In genomic region chr19:802888-803561, GRCh38 we compare ENCODE assay signal across 12 cellular contexts. TPM values are rescaled to one million over a fixed set of nuclear protein-coding genes. Genes with fewer than 3 reads are reported as not detected.
DNase-seq lines count a peak whose midpoint lies in the region; ATAC-seq and TF ChIP-seq lines count a peak whose summit lies in the region.
"Had no signal": no experiment of that assay in that cellular context is flagged by ENCODE, and none has a peak within 500 bp of the region (broad histone marks: within the 10 kb centered on the region; RNA-seq: fewer than 3 reads in every experiment).

No MANE protein-coding gene starts in this region.

- H3K27me3 Mint-ChIP-seq in activated naive CD4-positive, alpha-beta T cell treated with anti-CD3 and anti-CD28 coated beads, Interleukin-2, amount 50 U/mL, for 24 hours: no peaks in the 10 kb centered on the region

- no peaks in the 10 kb centered on the region for H3K9me3 Mint-ChIP-seq in activated naive CD4-positive, alpha-beta T cell treated with anti-CD3 and anti-CD28 coated beads, Interleukin-2, amount 50 U/mL, for 24 hours

- H4K91ac ChIP-seq in mesenchymal stem cell (ENCODE audit: low read length): no peak overlapping the region

- no peak overlapping the region for H3K14ac ChIP-seq in mesenchymal stem cell (ENCODE audit: low read length in 2 of 2)

- no peak overlapping the region for H2BK5ac ChIP-seq in mesenchymal stem cell (ENCODE audit: low read depth, low read length, poor library complexity, severe bottlenecking)

- H2BK15ac ChIP-seq in mesenchymal stem cell (ENCODE audit: low read depth, poor library complexity, severe bottlenecking): no peak overlapping the region

- H2BK12ac ChIP-seq in mesenchymal stem cell (ENCODE audit: low read length in 2 of 2): no peak overlapping the region

- H3K9me3 ChIP-seq in adipocyte (ENCODE audit: control insufficient read depth, low read length) (no peaks in the 10 kb centered on the region), mesenchymal stem cell (ENCODE audit: control insufficient read depth, low read length) (no peaks in the 10 kb centered on the region), subcutaneous abdominal adipose tissue (ENCODE audit: control insufficient read depth in 5 of 5, low read length in 5 of 5) (no peaks in the 10 kb centered on the region)
- H3K9me3 ChIP-seq: adrenal gland, MG63 had no signal

- H3K23ac ChIP-seq in mesenchymal stem cell (ENCODE audit: low read length in 2 of 2): peak overlapping the region in 1 of 2 experiments; percentile 1

- H3K4me3 Mint-ChIP-seq in activated naive CD4-positive, alpha-beta T cell treated with anti-CD3 and anti-CD28 coated beads, Interleukin-2, amount 50 U/mL, for 24 hours: peak overlapping the region; percentile 38

- H3K4me1 ChIP-seq in adipocyte (ENCODE audit: control insufficient read depth, insufficient read depth, low read length) (peaks cover 34% of the 10 kb centered on the region), mesenchymal stem cell (ENCODE audit: control insufficient read depth, insufficient read depth, low read depth, low read length) (peaks cover 45% of the 10 kb centered on the region), subcutaneous abdominal adipose tissue (ENCODE audit: control insufficient read depth in 5 of 5, insufficient read depth in 5 of 5, low read length in 5 of 5) (peaks cover 18 to 64% (median 56%) of the 10 kb centered on the region in 5 donors)

- H3K4ac ChIP-seq in mesenchymal stem cell (ENCODE audit: low read depth in 1 of 2, low read length in 2 of 2): no peak overlapping the region

- ATAC-seq in HG02759 (IDR thresholded peaks at IDR 0.05; ENCODE audit: unreplicated experiment) (no peak), GM18520 (IDR thresholded peaks at IDR 0.05; ENCODE audit: unreplicated experiment) (no peak), omental fat pad (ENCODE audit: low FRiP score) (no peak)

- H3K79me1 ChIP-seq in mesenchymal stem cell (replicated peaks; ENCODE audit: low read length, poor library complexity, severe bottlenecking): no peaks in the 10 kb centered on the region

- H2AK5ac ChIP-seq in mesenchymal stem cell (ENCODE audit: low read length, severe bottlenecking): no peak overlapping the region

- no peak overlapping the region for H4K8ac ChIP-seq in mesenchymal stem cell (ENCODE audit: low read length)

- H3K27ac Mint-ChIP-seq in activated naive CD4-positive, alpha-beta T cell treated with anti-CD3 and anti-CD28 coated beads, Interleukin-2, amount 50 U/mL, for 24 hours: peak overlapping the region; percentile 83

- H3K4me2 ChIP-seq in mesenchymal stem cell (ENCODE audit: low read length, poor library complexity, severe bottlenecking): peak overlapping the region; percentile 19

- no peak overlapping the region for H2BK120ac ChIP-seq in mesenchymal stem cell (ENCODE audit: low read depth, low read length)

- H3K18ac ChIP-seq in mesenchymal stem cell (ENCODE audit: low read depth in 1 of 2, low read length in 2 of 2): no peak overlapping the region

- H2AFZ ChIP-seq in mesenchymal stem cell (ENCODE audit: low read depth, low read length): no peak overlapping the region

- H3K36me3 ChIP-seq in adipocyte (ENCODE audit: control insufficient read depth, insufficient read depth, low read length, severe bottlenecking) (peaks cover 58% of the 10 kb centered on the region), mesenchymal stem cell (ENCODE audit: control insufficient read depth in 1 of 2, insufficient read depth in 2 of 2, low read depth in 1 of 2, low read length in 2 of 2) (peaks cover 53 to 91% of the 10 kb centered on the region in 2 experiments), subcutaneous abdominal adipose tissue (ENCODE audit: control insufficient read depth in 5 of 5, insufficient read depth in 5 of 5, low read length in 5 of 5) (peaks cover 0 to 72% (median 57%) of the 10 kb centered on the region in 5 donors)

- H3K9ac ChIP-seq in adipocyte (ENCODE audit: low read length) (peak overlapping the region; percentile 60), mesenchymal stem cell (ENCODE audit: low read length) (peak overlapping the region; percentile 96), subcutaneous abdominal adipose tissue (ENCODE audit: low read length in 5 of 5) (no peak overlapping the region)

- H3K27ac ChIP-seq in mesenchymal stem cell (ENCODE audit: low read length, poor library complexity, severe bottlenecking) (no peak overlapping the region), subcutaneous abdominal adipose tissue (ENCODE audit: low read depth, low read length) (peak overlapping the region; percentile 54)

- TF ChIP-seq CTCF in omental fat pad (IDR thresholded peaks at IDR 0.05): no peak

- no peak for DNase-seq in activated naive CD4-positive, alpha-beta T cell treated with anti-CD3 and anti-CD28 coated beads, Interleukin-2, amount 50 U/mL, for 16 hours
- DNase-seq in adipocyte (ENCODE audit: low read depth) (peak; percentile 24), mesenchymal stem cell (no peak), omental fat pad (ENCODE audit: low spot score) (no peak)
- DNase-seq: AML-193, MG63 had no signal

- peaks cover 35% of the 10 kb centered on the region for H3K4me1 Mint-ChIP-seq in activated naive CD4-positive, alpha-beta T cell treated with anti-CD3 and anti-CD28 coated beads, Interleukin-2, amount 50 U/mL, for 24 hours

- peaks cover 16% of the 10 kb centered on the region for H3K36me3 Mint-ChIP-seq in activated naive CD4-positive, alpha-beta T cell treated with anti-CD3 and anti-CD28 coated beads, Interleukin-2, amount 50 U/mL, for 24 hours

- H3K27me3 ChIP-seq in adipocyte (replicated peaks; ENCODE audit: control insufficient read depth, insufficient read depth, low read length) (no peaks in the 10 kb centered on the region), mesenchymal stem cell (ENCODE audit: control insufficient read depth in 1 of 2, insufficient read depth in 1 of 2, low read length in 2 of 2) (no peaks in the 10 kb centered on the region), subcutaneous abdominal adipose tissue (ENCODE audit: control insufficient read depth in 5 of 5, insufficient read depth in 4 of 5, low read length in 5 of 5) (no peaks in the 10 kb centered on the region)
- H3K27me3 ChIP-seq: adrenal gland, MG63 had no signal

- H3K4me3 ChIP-seq in adipocyte (ENCODE audit: low read length) (peak overlapping the region; percentile 75), mesenchymal stem cell (ENCODE audit: insufficient read depth in 1 of 2, low read depth in 1 of 2, low read length in 2 of 2) (peak overlapping the region in 1 of 2 experiments; percentile 96), subcutaneous abdominal adipose tissue (ENCODE audit: low read depth in 1 of 5, low read length in 5 of 5) (peak overlapping the region in 2 of 5 donors; percentile 32 to 57)
- H3K4me3 ChIP-seq: MG63 had no signal

- 95% methylated on average over 33 of the region's 33 CpGs for WGBS in mesenchymal stem cell

RNA-seq across cellular contexts. Expression of gene PTBP1, which starts 5.8 kb away (rescaled TPM):
- 233 TPM for polyA plus RNA-seq in mesenchymal stem cell (2013, experiment 1 of 2)
- 242 TPM for polyA plus RNA-seq in mesenchymal stem cell (2013, experiment 2 of 2)
- 100 to 1,000 TPM; 106 to 195 (median 137) TPM for total RNA-seq in omental fat pad

RNA-seq across cellular contexts. Expression of gene PLPPR3, which starts 18.7 kb away (rescaled TPM):
- polyA plus RNA-seq in mesenchymal stem cell (2013, experiment 1 of 2): 3.2 TPM
- polyA plus RNA-seq in mesenchymal stem cell (2013, experiment 2 of 2): 2.9 TPM
- not detected for total RNA-seq in omental fat pad
- total RNA-seq: mesenteric fat pad had no signal

RNA-seq across cellular contexts. Expression of gene AZU1, which starts 24.6 kb away (rescaled TPM):
- 0.15 TPM for polyA plus RNA-seq in mesenchymal stem cell (2013, experiment 1 of 2)
- polyA plus RNA-seq in mesenchymal stem cell (2013, experiment 2 of 2): 0.05 TPM
- 1 to 10 TPM in 1 of 4 donors, not detected in 3; 1.1 TPM for total RNA-seq in omental fat pad

RNA-seq across cellular contexts. Expression of gene PRTN3, which starts 37.8 kb away (rescaled TPM):
- 0.07 TPM for polyA plus RNA-seq in mesenchymal stem cell (2013, experiment 1 of 2)
- polyA plus RNA-seq in mesenchymal stem cell (2013, experiment 2 of 2): 0.04 TPM
- not detected for total RNA-seq in omental fat pad

RNA-seq across cellular contexts. Expression of gene ELANE, which starts 49.1 kb away (rescaled TPM):
- polyA plus RNA-seq in mesenchymal stem cell (2013, experiment 1 of 2): not detected
- polyA plus RNA-seq in mesenchymal stem cell (2013, experiment 2 of 2): 0.11 TPM
- total RNA-seq in omental fat pad: 1 to 10 TPM in 2 of 4 donors, under 1 TPM in 1, not detected in 1; 0.72 to 7.7 (median 1.0) TPM

Comparison
In these comparisons a context has a peak if more than half of its experiments do, and no peak if none do; other contexts are left out.
1. H3K9ac ChIP-seq: peak in adipocyte (single experiment) and mesenchymal stem cell (single experiment); none in subcutaneous abdominal adipose tissue (0 of 5).